8 cellular contexts compared by ENCODE assay signal in the genomic region with DNA sequence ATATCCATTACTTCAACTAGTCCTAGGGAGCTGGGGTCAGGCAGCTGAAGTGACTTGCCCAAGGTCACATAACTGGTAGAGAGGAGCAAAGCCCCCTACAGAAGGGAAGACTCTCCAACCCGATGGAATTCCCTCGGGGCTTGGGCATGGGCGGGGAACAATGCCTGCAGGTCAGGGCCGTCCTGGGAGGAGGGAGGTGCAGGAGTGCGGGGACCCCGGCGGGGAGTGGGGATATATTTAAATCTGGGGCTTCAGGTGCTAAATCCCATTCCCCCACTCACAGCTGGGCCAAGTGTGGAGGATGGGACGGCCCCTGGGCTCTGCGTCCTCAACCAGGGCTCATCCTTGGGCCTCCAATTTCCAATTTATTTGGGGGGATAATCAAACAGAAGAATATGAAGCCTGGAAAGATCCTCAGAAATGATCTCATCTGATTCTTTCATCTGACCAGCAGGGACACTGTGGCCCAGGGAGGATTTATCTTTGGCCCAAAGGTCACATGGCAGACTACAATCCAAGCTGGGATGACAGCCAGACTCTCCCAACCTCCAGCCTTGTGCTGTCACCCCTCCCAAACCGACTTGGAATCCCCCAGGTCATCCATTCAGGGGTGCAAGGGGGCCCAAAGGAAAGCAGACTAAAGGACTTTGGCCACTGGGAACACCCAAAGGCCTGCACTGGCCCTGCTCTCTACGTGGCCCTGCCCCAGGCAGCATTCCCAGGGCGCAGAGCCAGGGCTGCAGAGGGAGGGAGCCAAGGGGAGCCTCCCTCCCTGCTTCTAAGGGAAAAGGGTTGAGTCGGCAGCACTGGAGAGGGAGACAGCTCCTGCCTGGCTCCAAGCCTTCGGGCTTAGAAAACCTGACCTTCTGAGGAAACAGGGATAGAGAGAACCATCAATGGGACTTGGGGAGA. TPM values are rescaled to one million over a fixed set of nuclear protein-coding genes. Genes with fewer than 3 reads are reported as not detected.
DNase-seq lines count a peak whose midpoint lies in the region; ATAC-seq and TF ChIP-seq lines count a peak whose summit lies in the region.

No MANE protein-coding gene starts in this region.

- no peaks in the 10 kb centered on the region for H3K27me3 ChIP-seq in duodenal mucosa (ENCODE audit: control insufficient read depth in 1 of 2, insufficient read depth in 2 of 2, low read length in 2 of 2)
- H3K27me3 ChIP-seq in effector memory CD4-positive, alpha-beta T cell (replicated peaks; ENCODE audit: control insufficient read depth, insufficient read depth, low read length, poor library complexity, severe bottlenecking) = no peaks in the 10 kb centered on the region

- peak overlapping the region; percentile 5 to 25 for H3K9ac ChIP-seq in duodenal mucosa (ENCODE audit: low read depth in 1 of 2, low read length in 2 of 2)

- H3K4me3 ChIP-seq in AG09309 (ENCODE audit: control insufficient read depth, low read depth, low read length) (no peak overlapping the region), duodenal mucosa (ENCODE audit: low read depth in 1 of 2, low read length in 2 of 2) (peak overlapping the region in 1 of 2 donors; percentile 32), mucosa of descending colon (no peak overlapping the region)
- no peak overlapping the region for H3K4me3 ChIP-seq in effector memory CD4-positive, alpha-beta T cell (ENCODE audit: insufficient read depth, low read depth, low read length, poor library complexity, severe bottlenecking)

- H3K4me1 ChIP-seq in duodenal mucosa (ENCODE audit: control insufficient read depth in 1 of 2, insufficient read depth in 2 of 2, low read length in 2 of 2) = peaks cover 31 to 43% of the 10 kb centered on the region in 2 donors
- H3K4me1 ChIP-seq in mucosa of descending colon (ENCODE audit: low read depth) = peaks cover 44% of the 10 kb centered on the region
- peaks cover 22% of the 10 kb centered on the region for H3K4me1 ChIP-seq in effector memory CD4-positive, alpha-beta T cell (ENCODE audit: control insufficient read depth, insufficient read depth, low read length, poor library complexity, severe bottlenecking)

- TF ChIP-seq CTCF in AG09309 (IDR thresholded peaks at IDR 0.05; ENCODE audit: control insufficient read depth, insufficient read depth, low read depth, low read length, missing control alignments) (no peak), mucosa of descending colon (IDR thresholded peaks at IDR 0.05) (no peak)

- H3K36me3 ChIP-seq in duodenal mucosa (ENCODE audit: control insufficient read depth in 1 of 2, insufficient read depth in 2 of 2, low read length in 2 of 2) = no peaks in the 10 kb centered on the region
- no peaks in the 10 kb centered on the region for H3K36me3 ChIP-seq in mucosa of descending colon (ENCODE audit: low read depth)
- no peaks in the 10 kb centered on the region for H3K36me3 ChIP-seq in effector memory CD4-positive, alpha-beta T cell (ENCODE audit: control insufficient read depth, insufficient read depth, low read length)

- DNase-seq in AG09309 (ENCODE audit: low read depth) (peak; percentile 46), LHCN-M2 (ENCODE audit: low read depth) (peak; percentile 29), mucosa of descending colon (peak; percentile 89 to 93 (median 90)), NOMO-1 (lab: John Stamatoyannopoulos, UW; ENCODE audit: unreplicated experiment in 2 of 2) (no peak), NK-92 (lab: John Stamatoyannopoulos, UW; ENCODE audit: unreplicated experiment) (no peak)
- DNase-seq in effector memory CD4-positive, alpha-beta T cell = no peak

- intact Hi-C loops in mucosa of descending colon (cut with DNase I, micrococcal nuclease) = no loop called here

- H3K9me3 ChIP-seq in duodenal mucosa (ENCODE audit: control insufficient read depth in 1 of 2, low read length in 2 of 2) (no peaks in the 10 kb centered on the region), mucosa of descending colon (no peaks in the 10 kb centered on the region)
- H3K9me3 ChIP-seq in effector memory CD4-positive, alpha-beta T cell (ENCODE audit: control insufficient read depth, low read length) = no peaks in the 10 kb centered on the region

- ATAC-seq in mucosa of descending colon (peak; percentile 65), GM21717 (IDR thresholded peaks at IDR 0.05; ENCODE audit: unreplicated experiment) (no peak)

- peak overlapping the region; percentile 53 for H3K27ac ChIP-seq in duodenal mucosa (ENCODE audit: low read depth, low read length)
- no peak overlapping the region for H3K27ac ChIP-seq in effector memory CD4-positive, alpha-beta T cell (ENCODE audit: insufficient read depth, low read length, poor library complexity, severe bottlenecking)

RNA-seq across cellular contexts. Expression of a gene that starts 8.7 kb away (rescaled TPM):
- total RNA-seq in LHCN-M2 (2014; rRNA removed) (2.2 and 3.2 TPM in 2 replicates), mucosa of descending colon (10 to 100 TPM in 2 of 3 donors, 1 to 10 TPM in 1; 8.9 to 22.5 (median 13.3) TPM)
- 1.5 TPM for polyA plus RNA-seq in LHCN-M2 (2012)

RNA-seq across cellular contexts. Expression of a gene that starts 15.5 kb away (rescaled TPM):
- not detected in 2 replicates for total RNA-seq in LHCN-M2 (2014; rRNA removed)
- polyA plus RNA-seq in LHCN-M2 (2012) = not detected
- under 1 TPM in 2 of 3 donors, not detected in 1; 0.09 to 0.10 TPM for total RNA-seq in mucosa of descending colon

RNA-seq across cellular contexts. Expression of a gene that starts 47.1 kb away (rescaled TPM):
- total RNA-seq in LHCN-M2 (2014; rRNA removed) (not detected in 2 replicates), mucosa of descending colon (1 to 10 TPM; 4.5 to 5.8 (median 5.3) TPM)
- polyA plus RNA-seq in LHCN-M2 (2012) = not detected

RNA-seq across cellular contexts. Expression of a gene that starts 47.3 kb away (rescaled TPM):
- total RNA-seq in LHCN-M2 (2014; rRNA removed) = 0.69 and 1.1 TPM in 2 replicates
- polyA plus RNA-seq in LHCN-M2 (2012) = 0.91 TPM
- 10 to 100 TPM; 15.3 to 26.8 (median 16.4) TPM for total RNA-seq in mucosa of descending colon

Comparison
In these comparisons a context has a peak if more than half of its experiments do, and no peak if none do; other contexts are left out.
1. DNase-seq: peak in AG09309 (single experiment), LHCN-M2 (single experiment) and mucosa of descending colon (3 of 3); none in NOMO-1 (0 of 2), effector memory CD4-positive, alpha-beta T cell (0 of 3) and NK-92 (single experiment).